In genomic region chr7:136274636-136275345, GRCh38 we compare ENCODE assay signal across 32 cellular contexts.
"Had no signal": no experiment of that assay in that cellular context is flagged by ENCODE, and none has a peak within 500 bp of the region (broad histone marks: within the 10 kb centered on the region; RNA-seq: fewer than 3 reads in every experiment).

No MANE protein-coding gene starts in this region.

- H3K27ac ChIP-seq: ascending aorta, cardiac muscle cell, VCaP had no signal

- H3K27me3 ChIP-seq: ascending aorta, cardiac muscle cell had no signal

- FAIRE-seq: bronchial epithelial cell, TTC549 had no signal

- DNase-seq: activated B cell treated with CpG ODN at 0.5 μM for 24 hours; activated CD4-positive, alpha-beta memory T cell treated with anti-CD3 and anti-CD28 coated beads for 36 hours; activated CD4-positive, alpha-beta T cell treated with anti-CD3 and anti-CD28 coated beads for 4 hours; activated CD4-positive, alpha-beta T cell treated with anti-CD3 and anti-CD28 coated beads, Interleukin-2, amount 10 ng/mL, durations not matched to agents 24 days and 14 days; activated CD4-positive, alpha-beta T cell treated with anti-CD3 and anti-CD28 coated beads, Interleukin-2, amount 50 U/mL, for 1 hour; activated CD4-positive, alpha-beta T cell treated with anti-CD3 and anti-CD28 coated beads, Interleukin-2, amount 50 U/mL, for 4 hours; activated CD4-positive, CD25-positive, alpha-beta regulatory T cell treated with anti-CD3 and anti-CD28 coated beads, Interleukin-2, amount 50 U/mL, for 72 hours; activated CD8-positive, alpha-beta memory T cell treated with anti-CD3 and anti-CD28 coated beads, Interleukin-2, amount 50 U/mL, for 4 hours; activated CD8-positive, alpha-beta T cell treated with anti-CD3 and anti-CD28 coated beads for 36 hours; activated effector memory CD4-positive, alpha-beta T cell treated with anti-CD3 and anti-CD28 coated beads, Interleukin-2, amount 50 U/mL, for 16 hours; activated gamma-delta T cell treated with Interleukin-2 at 50 U/mL for 16 hours; activated naive CD4-positive, alpha-beta T cell; activated naive CD4-positive, alpha-beta T cell treated with anti-CD3 and anti-CD28 coated beads for 36 hours; activated naive CD4-positive, alpha-beta T cell treated with anti-CD3 and anti-CD28 coated beads, Interleukin-2, amount 50 U/mL, for 16 hours; activated naive CD8-positive, alpha-beta T cell treated with anti-CD3 and anti-CD28 coated beads, Interleukin-2, amount 10 ng/mL, durations not matched to agents 7 days and 5 days; activated naive CD8-positive, alpha-beta T cell treated with anti-CD3 and anti-CD28 coated beads, Interleukin-2, amount 50 U/mL, for 24 hours; activated T-cell treated with anti-CD3 and anti-CD28 coated beads for 4 hours; activated T-cell treated with anti-CD3 and anti-CD28 coated beads, Interleukin-2, amount 50 U/mL, for 1 hour; activated T-cell treated with anti-CD3 and anti-CD28 coated beads, Interleukin-2, amount 50 U/mL, for 4 hours; activated T-cell treated with anti-CD3 and anti-CD28 coated beads, Interleukin-2, amount 50 U/mL, for 72 hours; amygdala; anterior cingulate cortex; caudate nucleus; cerebellar nuclear complex; T-helper 2 cell; T-helper 9 cell had no signal

- H3K36me3 ChIP-seq: ascending aorta, cardiac muscle cell had no signal

- H3K4me1 ChIP-seq: ascending aorta had no signal

- H3K9me3 ChIP-seq: ascending aorta had no signal

- H3K4me3 ChIP-seq: ascending aorta, cardiac muscle cell had no signal

- ATAC-seq: activated CD8-positive, alpha-beta T cell treated with anti-CD3 and anti-CD28 coated beads for 36 hours; activated naive CD8-positive, alpha-beta T cell treated with anti-CD3 and anti-CD28 coated beads, Interleukin-2, amount 50 U/mL, for 24 hours; activated T-cell treated with anti-CD3 and anti-CD28 coated beads, Interleukin-2, amount 50 U/mL, for 4 hours; activated T-cell treated with anti-CD3 and anti-CD28 coated beads, Interleukin-2, amount 50 U/mL, for 72 hours; activated T-helper 17 cell treated with anti-CD3 and anti-CD28 coated beads, Interleukin-2, amount 50 U/mL, for 72 hours had no signal
